Comparison of ENCODE assay signal across 8 cellular contexts in genomic region chr4:3292571-3293409, GRCh38. TPM values are rescaled to one million over a fixed set of nuclear protein-coding genes. Genes with fewer than 3 reads are reported as not detected.
DNase-seq lines count a peak whose midpoint lies in the region; ATAC-seq, FAIRE-seq and TF ChIP-seq lines count a peak whose summit lies in the region.

TSS of gene RGS12 (plus strand) at chr4:3293021. CDS start at chr4:3316171, 23,150 bp downstream.

- peak within 1 kb of the TSS; percentile 42; the same call in 1 of the 2 replicates for H3K9ac ChIP-seq in KMS-11

- H3K4me3 Mint-ChIP-seq in natural killer cell treated with Interleukin-12 subunit alpha and Interleukin-12 subunit beta and Interleukin-15 and Interleukin-18, amount 100 ng/mL, for 72 hours: peak within 1 kb of the TSS; percentile 95

- peak within 1 kb of the TSS; percentile 67; the same call in 1 of the 2 replicates for H2AFZ ChIP-seq in KMS-11 (ENCODE audit: low read depth)

- no peak for TF ChIP-seq CTCF in D721Med (IDR thresholded peaks at IDR 0.05; ENCODE audit: insufficient read depth, missing control alignments)
- TF ChIP-seq CTCF in KMS-11 (conservative IDR thresholded peaks at IDR 0.05; ENCODE audit: low read depth, low read length): no peak
- TF ChIP-seq CTCF in RWPE1 (conservative IDR thresholded peaks at IDR 0.05; ENCODE audit: low read depth): no peak
- no peak for TF ChIP-seq CTCF in fibroblast of pulmonary artery (IDR thresholded peaks at IDR 0.05; ENCODE audit: low read length, missing control alignments)

- H4K20me1 ChIP-seq in KMS-11 (ENCODE audit: insufficient read depth): no peaks in the 10 kb centered on the region

- ATAC-seq in GM21723 (IDR thresholded peaks at IDR 0.05; ENCODE audit: unreplicated experiment): peak; percentile 86
- ATAC-seq in natural killer cell treated with Interleukin-12 subunit alpha and Interleukin-12 subunit beta and Interleukin-15 and Interleukin-18, amount 100 ng/mL, for 72 hours: peak; percentile 93 to 95

- no peaks in the 10 kb centered on the region for H3K79me2 ChIP-seq in KMS-11 (ENCODE audit: insufficient read depth, low read depth)

- H3K27me3 ChIP-seq in KMS-11 (ENCODE audit: insufficient read depth, low read depth): no peaks in the 10 kb centered on the region

- DNase-seq in D721Med (ENCODE audit: insufficient read length, low spot score): peak; percentile 96
- DNase-seq in RWPE1 (ENCODE audit: low spot score): peak; percentile 95
- DNase-seq in activated effector memory CD4-positive, alpha-beta T cell treated with Interleukin-2 at 50 U/mL for 16 hours: peak; percentile 82
- peak; percentile 95 for DNase-seq in fibroblast of pulmonary artery (ENCODE audit: low read depth)
- DNase-seq in natural killer cell treated with Interleukin-12 subunit alpha and Interleukin-12 subunit beta and Interleukin-15 and Interleukin-18, amount 100 ng/mL, for 72 hours (ENCODE audit: low spot score): peak; percentile 91
- peak; percentile 47 to 83 (median 80) for DNase-seq in stimulated activated naive CD4-positive, alpha-beta T cell (lab: John Stamatoyannopoulos, UW)

- H3K36me3 Mint-ChIP-seq in natural killer cell treated with Interleukin-12 subunit alpha and Interleukin-12 subunit beta and Interleukin-15 and Interleukin-18, amount 100 ng/mL, for 72 hours: no peaks in the 10 kb centered on the region

- H3K27me3 Mint-ChIP-seq in natural killer cell treated with Interleukin-12 subunit alpha and Interleukin-12 subunit beta and Interleukin-15 and Interleukin-18, amount 100 ng/mL, for 72 hours: peaks cover 0 to 7% of the 10 kb centered on the region in 2 donors

- peaks cover 13 to 14% of the 10 kb centered on the region in 2 donors for H3K4me1 Mint-ChIP-seq in natural killer cell treated with Interleukin-12 subunit alpha and Interleukin-12 subunit beta and Interleukin-15 and Interleukin-18, amount 100 ng/mL, for 72 hours (ENCODE audit: low read depth in 2 of 2)

- no peak for FAIRE-seq in D721Med (lab: Jason Lieb, UNC)

- H3K27ac ChIP-seq in KMS-11 (no peak within 1 kb of the TSS), RWPE1 (peak within 1 kb of the TSS; percentile 92)

- H3K4me3 ChIP-seq in KMS-11 (IDR thresholded peaks at IDR 0.05; ENCODE audit: insufficient read depth, low read depth, low read length): no peak within 1 kb of the TSS
- peak within 1 kb of the TSS; percentile 77 for H3K4me3 ChIP-seq in fibroblast of pulmonary artery (replicated peaks; ENCODE audit: low read depth, low read length)

- H3K4me2 ChIP-seq in KMS-11: peak within 1 kb of the TSS; percentile 54; the same call in 1 of the 2 replicates

- POLR2A ChIA-PET in RWPE1 (lab: Yijun Ruan, JAX; ENCODE audit: low non-redundant PET): interaction anchor here (0.8 kb wide), 1 partner anchor 148 kb away, joined by 8 read pairs; no protein-coding TSS in a partner anchor

- peak within 1 kb of the TSS; percentile 22 to 58 for H3K27ac Mint-ChIP-seq in natural killer cell treated with Interleukin-12 subunit alpha and Interleukin-12 subunit beta and Interleukin-15 and Interleukin-18, amount 100 ng/mL, for 72 hours

- H3K9me3 Mint-ChIP-seq in natural killer cell treated with Interleukin-12 subunit alpha and Interleukin-12 subunit beta and Interleukin-15 and Interleukin-18, amount 100 ng/mL, for 72 hours: no peaks in the 10 kb centered on the region

- H3K36me3 ChIP-seq in KMS-11 (ENCODE audit: insufficient read depth): no peaks in the 10 kb centered on the region

- no peaks in the 10 kb centered on the region for H3K4me1 ChIP-seq in KMS-11 (ENCODE audit: low read depth, poor library complexity, severe bottlenecking)

- CTCF ChIA-PET in RWPE1 (lab: Yijun Ruan, JAX): interaction anchor here (0.6 kb wide), 1 partner anchor 27 kb away, joined by 3 read pairs; no protein-coding TSS in a partner anchor

RNA-seq across cellular contexts. Expression of gene RGS12, which starts in this region (rescaled TPM):
- 1 to 10 TPM; 1.9 to 7.0 TPM for total RNA-seq in natural killer cell treated with Interleukin-12 subunit alpha and Interleukin-12 subunit beta and Interleukin-15 and Interleukin-18, amount 100 ng/mL, for 72 hours
